ENCODE assay signal across 23 cellular contexts in genomic region chr9:127712371-127712770, GRCh38. TPM values are rescaled to one million over a fixed set of nuclear protein-coding genes. Genes with fewer than 3 reads are reported as not detected.
"Had no signal": no experiment of that assay in that cellular context is flagged by ENCODE, and none has a peak within 500 bp of the region (broad histone marks: within the 10 kb centered on the region; RNA-seq: fewer than 3 reads in every experiment).

No MANE protein-coding gene starts in this region.

- H3K9me3 ChIP-seq: tibial artery, vagina had no signal

- DNase-seq: activated CD4-positive, alpha-beta memory T cell treated with anti-CD3 and anti-CD28 coated beads, Interleukin-2, amount 10 ng/mL, durations not matched to agents 7 days and 5 days; activated CD4-positive, alpha-beta T cell treated with anti-CD3 and anti-CD28 coated beads for 4 hours; activated gamma-delta T cell treated with Interleukin-2 at 50 U/mL for 16 hours; activated naive CD8-positive, alpha-beta T cell treated with anti-CD3 and anti-CD28 coated beads, Interleukin-2, amount 10 ng/mL, durations not matched to agents 7 days and 5 days; activated T-cell treated with anti-CD3 and anti-CD28 coated beads, Interleukin-2, amount 50 U/mL, for 24 hours; brain microvascular endothelial cell; cerebellar nuclear complex; effector memory CD4-positive, alpha-beta T cell; foreskin keratinocyte; kidney glomerular epithelial cell; left ventricle myocardium superior; mesendoderm; stimulated activated CD4-positive, alpha-beta T cell treated with anti-CD3 and anti-CD28 coated beads, Interleukin-12 subunit alpha, Interleukin-12 subunit beta, amount 100 ng/mL, for 4 hours; stimulated activated CD4-positive, alpha-beta T cell treated with anti-CD3 and anti-CD28 coated beads, Interleukin-2, amount 100 ng/mL, for 24 hours; stimulated activated naive CD4-positive, alpha-beta T cell; T-cell; tibial artery had no signal

- H3K9me3 Mint-ChIP-seq: activated CD4-positive, alpha-beta memory T cell treated with anti-CD3 and anti-CD28 coated beads, Interleukin-2, amount 10 ng/mL, durations not matched to agents 7 days and 5 days; activated T-cell treated with anti-CD3 and anti-CD28 coated beads, Interleukin-2, amount 50 U/mL, for 24 hours; natural killer cell treated with Interleukin-12 subunit alpha and Interleukin-12 subunit beta and Interleukin-15 and Interleukin-18, amount 100 ng/mL, for 72 hours; T-cell had no signal

- H3K27ac Mint-ChIP-seq: activated CD4-positive, alpha-beta memory T cell treated with anti-CD3 and anti-CD28 coated beads, Interleukin-2, amount 10 ng/mL, durations not matched to agents 7 days and 5 days; activated naive CD8-positive, alpha-beta T cell treated with anti-CD3 and anti-CD28 coated beads, Interleukin-2, amount 10 ng/mL, durations not matched to agents 7 days and 5 days; activated T-cell treated with anti-CD3 and anti-CD28 coated beads, Interleukin-2, amount 50 U/mL, for 24 hours; dendritic cell treated with granulocyte-macrophage colony-stimulating factor and Interleukin-4, amounts not matched to agents 40 ng/mL and 50 ng/mL, for 4 days; natural killer cell treated with Interleukin-12 subunit alpha and Interleukin-12 subunit beta and Interleukin-15 and Interleukin-18, amount 100 ng/mL, for 72 hours; T-cell had no signal

- ATAC-seq: foreskin keratinocyte; left ventricle myocardium superior; natural killer cell treated with Interleukin-12 subunit alpha and Interleukin-12 subunit beta and Interleukin-15 and Interleukin-18, amount 100 ng/mL, for 72 hours; T-cell had no signal

- H3K36me3 Mint-ChIP-seq: activated naive CD8-positive, alpha-beta T cell treated with anti-CD3 and anti-CD28 coated beads, Interleukin-2, amount 10 ng/mL, durations not matched to agents 7 days and 5 days; natural killer cell treated with Interleukin-12 subunit alpha and Interleukin-12 subunit beta and Interleukin-15 and Interleukin-18, amount 100 ng/mL, for 72 hours; T-cell had no signal

- H3K27ac ChIP-seq: brain microvascular endothelial cell, foreskin keratinocyte, tibial artery, vagina, WERI-Rb-1 had no signal

- H3K36me3 ChIP-seq: brain microvascular endothelial cell, vagina, WERI-Rb-1 had no signal

- H3K4me1 ChIP-seq: foreskin keratinocyte had no signal

- H3K27me3 Mint-ChIP-seq: activated CD4-positive, alpha-beta memory T cell treated with anti-CD3 and anti-CD28 coated beads, Interleukin-2, amount 10 ng/mL, durations not matched to agents 7 days and 5 days; activated T-cell treated with anti-CD3 and anti-CD28 coated beads, Interleukin-2, amount 50 U/mL, for 24 hours; natural killer cell treated with Interleukin-12 subunit alpha and Interleukin-12 subunit beta and Interleukin-15 and Interleukin-18, amount 100 ng/mL, for 72 hours; T-cell had no signal

- H3K4me3 Mint-ChIP-seq: activated CD4-positive, alpha-beta memory T cell treated with anti-CD3 and anti-CD28 coated beads, Interleukin-2, amount 10 ng/mL, durations not matched to agents 7 days and 5 days; activated naive CD8-positive, alpha-beta T cell treated with anti-CD3 and anti-CD28 coated beads, Interleukin-2, amount 10 ng/mL, durations not matched to agents 7 days and 5 days; activated T-cell treated with anti-CD3 and anti-CD28 coated beads, Interleukin-2, amount 50 U/mL, for 24 hours; dendritic cell treated with granulocyte-macrophage colony-stimulating factor and Interleukin-4, amounts not matched to agents 40 ng/mL and 50 ng/mL, for 4 days; natural killer cell treated with Interleukin-12 subunit alpha and Interleukin-12 subunit beta and Interleukin-15 and Interleukin-18, amount 100 ng/mL, for 72 hours had no signal

- H3K4me3 ChIP-seq: tibial artery, vagina had no signal

- H3K27me3 ChIP-seq: brain microvascular endothelial cell, foreskin keratinocyte, vagina had no signal

RNA-seq across cellular contexts. Expression of gene TTC16, which starts 3.5 kb away (rescaled TPM):
- total RNA-seq: foreskin keratinocyte, osteocyte had no signal
- polyA plus RNA-seq: foreskin keratinocyte had no signal

RNA-seq across cellular contexts. Expression of gene CFAP157, which starts 5.6 kb away (rescaled TPM):
- total RNA-seq: activated CD4-positive, alpha-beta memory T cell treated with anti-CD3 and anti-CD28 coated beads, Interleukin-2, amount 10 ng/mL, durations not matched to agents 7 days and 5 days; foreskin keratinocyte; left ventricle myocardium superior; natural killer cell treated with Interleukin-12 subunit alpha and Interleukin-12 subunit beta and Interleukin-15 and Interleukin-18, amount 100 ng/mL, for 72 hours; subcutaneous adipose tissue; vagina had no signal
